ENCODE assay signal across 26 cellular contexts in genomic region chr4:133600008-133600407, GRCh38.
DNase-seq lines count a peak whose midpoint lies in the region; ATAC-seq, FAIRE-seq and TF ChIP-seq lines count a peak whose summit lies in the region.
"Had no signal": no experiment of that assay in that cellular context is flagged by ENCODE, and none has a peak within 500 bp of the region (broad histone marks: within the 10 kb centered on the region; RNA-seq: fewer than 3 reads in every experiment).

No MANE protein-coding gene starts in this region.

- H3F3A ChIP-seq in SK-N-SH (replicated peaks; ENCODE audit: insufficient read depth) = no peaks in the 10 kb centered on the region

- no peak for FAIRE-seq in H1 (lab: Jason Lieb, UNC)
- FAIRE-seq: GM19239 had no signal

- H3K27ac ChIP-seq in SK-N-SH (ENCODE audit: low read depth in 2 of 2, low read length in 1 of 2) (no peak overlapping the region), H1 (ENCODE audit: low read depth, low read length) (no peak overlapping the region)
- H3K27ac ChIP-seq: 22Rv1; BLaER1 treated with 17β-estradiol and CSF1 and Interleukin-3, amounts not matched to agents 10 nM and 100 nM; HL-60; RWPE1 had no signal

- H3K27me3 Mint-ChIP-seq in nephron progenitor cell (ENCODE audit: low read depth, poor library complexity) = no peaks in the 10 kb centered on the region
- H3K27me3 Mint-ChIP-seq: T-cell had no signal

- no peaks in the 10 kb centered on the region for H3K27me3 ChIP-seq in SK-N-SH (ENCODE audit: insufficient read depth)
- H3K27me3 ChIP-seq in H1 (replicated peaks in 1 of 4; ENCODE audit: control insufficient read depth in 3 of 4, extremely low read depth in 1 of 4, insufficient read depth in 3 of 4, low read length in 3 of 4) = no peaks in the 10 kb centered on the region
- H3K27me3 ChIP-seq: BLaER1 treated with 17β-estradiol and CSF1 and Interleukin-3, amounts not matched to agents 10 nM and 100 nM had no signal

- H3K23me2 ChIP-seq in H1 (ENCODE audit: low read depth, low read length) = no peaks in the 10 kb centered on the region

- peaks cover 12% of the 10 kb centered on the region for H3K4me1 Mint-ChIP-seq in nephron progenitor cell
- H3K4me1 Mint-ChIP-seq: T-cell had no signal

- H2AK5ac ChIP-seq in H1 (ENCODE audit: low read depth, low read length) = no peak overlapping the region

- no peaks in the 10 kb centered on the region; a peak in 1 of 4 replicates for H3K4me1 ChIP-seq in SK-N-SH (ENCODE audit: control insufficient read depth in 1 of 2, insufficient read depth in 2 of 2, low read depth in 1 of 2, low read length in 1 of 2)
- H3K4me1 ChIP-seq in H1 (replicated peaks in 1 of 4; ENCODE audit: control insufficient read depth in 3 of 4, insufficient read depth in 4 of 4, low read length in 3 of 4) = peaks cover 0 to 3% (median 0%) of the 10 kb centered on the region in 4 experiments; a peak in 1 of 7 replicates
- H3K4me1 ChIP-seq: BLaER1 treated with 17β-estradiol and CSF1 and Interleukin-3, amounts not matched to agents 10 nM and 100 nM had no signal

- H3K9me2 ChIP-seq in SK-N-SH = no peaks in the 10 kb centered on the region

- H3K9ac ChIP-seq in SK-N-SH (no peak overlapping the region), H1 (replicated peaks in 1 of 4; ENCODE audit: extremely low read depth in 1 of 4, low read depth in 3 of 4, low read length in 3 of 4) (no peak overlapping the region)
- H3K9ac ChIP-seq: BLaER1 treated with 17β-estradiol and CSF1 and Interleukin-3, amounts not matched to agents 10 nM and 100 nM had no signal

- no peak overlapping the region for H3K14ac ChIP-seq in H1 (ENCODE audit: insufficient read length)

- CTCF ChIA-PET in SK-N-SH (lab: Yijun Ruan, JAX) = no interaction called here
- CTCF ChIA-PET in H1 (lab: Charles Lee; ENCODE audit: partially characterized antibody) = no interaction called here

- no peak overlapping the region for H2BK120ac ChIP-seq in H1 (replicated peaks; ENCODE audit: low read depth, low read length)

- H3K79me2 ChIP-seq in SK-N-SH (ENCODE audit: insufficient read depth) (no peaks in the 10 kb centered on the region), H1 (ENCODE audit: control insufficient read depth in 1 of 2, insufficient read depth in 2 of 2, low read length in 2 of 2) (no peaks in the 10 kb centered on the region)

- no peak overlapping the region for H3K23ac ChIP-seq in H1 (ENCODE audit: insufficient read length)

- H2BK20ac ChIP-seq in H1 (ENCODE audit: low read length) = no peak overlapping the region

- H4K8ac ChIP-seq in H1 (ENCODE audit: extremely low read depth, insufficient read depth, low read length) = no peak overlapping the region

- no peaks in the 10 kb centered on the region for H3K36me3 Mint-ChIP-seq in nephron progenitor cell (ENCODE audit: low read depth)
- H3K36me3 Mint-ChIP-seq: CD8-positive, alpha-beta T cell; T-cell had no signal

- H3K36me3 ChIP-seq in SK-N-SH (replicated peaks in 1 of 2; ENCODE audit: control insufficient read depth in 1 of 2, insufficient read depth in 2 of 2, low read length in 1 of 2) (no peaks in the 10 kb centered on the region), H1 (ENCODE audit: control insufficient read depth in 2 of 4, insufficient read depth in 4 of 4, low read length in 3 of 4) (no peaks in the 10 kb centered on the region)
- H3K36me3 ChIP-seq: BLaER1 treated with 17β-estradiol and CSF1 and Interleukin-3, amounts not matched to agents 10 nM and 100 nM had no signal

- no peak overlapping the region for H2BK5ac ChIP-seq in H1 (ENCODE audit: low read depth, low read length)

- no peaks in the 10 kb centered on the region for H3K79me1 ChIP-seq in H1 (ENCODE audit: low read depth, low read length)

- H2BK15ac ChIP-seq in H1 (ENCODE audit: low read length) = no peak overlapping the region

- H4K5ac ChIP-seq in H1 (ENCODE audit: insufficient read length, low read depth, low read length) = no peak overlapping the region

- H3K56ac ChIP-seq in H1 (replicated peaks; ENCODE audit: insufficient read length, low read depth, low read length) = no peak overlapping the region

- H2BK12ac ChIP-seq in H1 (ENCODE audit: low read depth, low read length) = no peak overlapping the region

- H3K4me2 ChIP-seq in SK-N-SH = no peak overlapping the region
- H3K4me2 ChIP-seq in H1 (ENCODE audit: insufficient read depth in 1 of 2, low read depth in 2 of 2, low read length in 2 of 2) = no peak overlapping the region
- H3K4me2 ChIP-seq: BLaER1 treated with 17β-estradiol and CSF1 and Interleukin-3, amounts not matched to agents 10 nM and 100 nM had no signal

- TF ChIP-seq CTCF in SK-N-SH (IDR thresholded peaks at IDR 0.05) (no peak), H1 (IDR thresholded peaks at IDR 0.05; ENCODE audit: control extremely low read depth in 1 of 3, insufficient read depth in 1 of 3, low read depth in 1 of 3, low read length in 3 of 3) (no peak), nephron progenitor cell (IDR thresholded peaks at IDR 0.05) (no peak)

- 8% methylated on average over 2 of the region's 2 CpGs for whole genome bisulfite sequencing in SK-N-SH (ENCODE audit: low lambda C conversion rate)
- 88% methylated on average over 2 of the region's 2 CpGs; no CpG with 5 or more reads in 1 of the 2 experiments for whole genome bisulfite sequencing in H1 (ENCODE audit: extremely low coverage in 1 of 2, insufficient coverage in 1 of 2, insufficient read length in 1 of 2, insufficient replicate concordance in 2 of 2, low coverage in 1 of 2, low lambda C conversion rate in 2 of 2, missing lambda C conversion rate in 1 of 2), 2 experiments

- H3K27ac Mint-ChIP-seq in nephron progenitor cell = no peak overlapping the region
- H3K27ac Mint-ChIP-seq: CD8-positive, alpha-beta T cell; HFFc6; T-cell had no signal

- H3K18ac ChIP-seq in H1 (ENCODE audit: extremely low read depth, low read length) = no peak overlapping the region; the same call in 1 of the 2 replicates

- POLR2A ChIA-PET in SK-N-SH (lab: Yijun Ruan, JAX) = no interaction called here
- POLR2A ChIA-PET in H1 (lab: Charles Lee; ENCODE audit: partially characterized antibody) = no interaction called here

- no peaks in the 10 kb centered on the region for H4K20me1 ChIP-seq in SK-N-SH (ENCODE audit: insufficient read depth)
- H4K20me1 ChIP-seq in H1 (replicated peaks in 1 of 2; ENCODE audit: control insufficient read depth in 1 of 2, insufficient read depth in 2 of 2, low read length in 2 of 2) = no peaks in the 10 kb centered on the region
- H4K20me1 ChIP-seq: BLaER1 treated with 17β-estradiol and CSF1 and Interleukin-3, amounts not matched to agents 10 nM and 100 nM had no signal

- TF ChIP-seq EP300 in SK-N-SH (IDR thresholded peaks at IDR 0.05; ENCODE audit: borderline replicate concordance in 1 of 2, low read depth in 1 of 2, low read length in 1 of 2) (no peak), H1 (IDR thresholded peaks at IDR 0.05; ENCODE audit: borderline replicate concordance in 1 of 2, low read depth in 2 of 2, low read length in 2 of 2) (no peak)

- ATAC-seq in SK-N-SH treated with all-trans-retinoic acid at 6 μM for 48 hours (no peak), HG02798 (IDR thresholded peaks at IDR 0.05; ENCODE audit: poor library complexity, unreplicated experiment) (no peak)
- ATAC-seq: CD8-positive, alpha-beta T cell; T-cell had no signal

- TF ChIP-seq POLR2A in H1 (IDR thresholded peaks at IDR 0.05; ENCODE audit: control extremely low read depth in 1 of 2, low read depth in 2 of 2, low read length in 2 of 2) (no peak), erythroblast (IDR thresholded peaks at IDR 0.05; ENCODE audit: low read length) (no peak)

- DNase-seq in SK-N-SH (no peak), OCI-M2 (lab: John Stamatoyannopoulos, UW; ENCODE audit: unreplicated experiment) (peak; percentile 51), H1 (ENCODE audit: low read depth in 1 of 2, low spot score in 2 of 2) (no peak), NCI-H748 treated with DMSO at 0.1 percent for 48 hours (lab: John Stamatoyannopoulos, UW) (no peak), nephron progenitor cell (no peak), erythroblast (lab: John Stamatoyannopoulos, UW) (no peak)
- DNase-seq: Calu3; CD8-positive, alpha-beta T cell; DMS153; GDM1; H7; HFFc6; NCI-H1694; NCI-H2081; NCI-H2171; NCI-H345; NCI-H524; SIG-M5; T-cell had no signal

- no peak overlapping the region for H4K91ac ChIP-seq in H1 (replicated peaks; ENCODE audit: insufficient read length, low read length)

- no peak overlapping the region for H3K4ac ChIP-seq in H1 (replicated peaks; ENCODE audit: insufficient read length, low read depth, low read length)

- 0 out of 2 replicates have a peak overlapping the region, but pooled peaks have one; percentile 6 for H2AFZ ChIP-seq in SK-N-SH (ENCODE audit: low read depth)
- H2AFZ ChIP-seq in H1 (ENCODE audit: low read length) = peak overlapping the region; percentile 32; the same call in 1 of the 2 replicates

- H3K9me3 Mint-ChIP-seq in nephron progenitor cell = no peaks in the 10 kb centered on the region

- no peak overlapping the region for H3K4me3 ChIP-seq in SK-N-SH (ENCODE audit: low read depth in 2 of 2, low read length in 1 of 2)
- H3K4me3 ChIP-seq in H1 (ENCODE audit: extremely low read depth in 1 of 4, insufficient read depth in 2 of 4, low read depth in 3 of 4, low read length in 4 of 4) = no peak overlapping the region
- H3K4me3 ChIP-seq: BLaER1 treated with 17β-estradiol and CSF1 and Interleukin-3, amounts not matched to agents 10 nM and 100 nM had no signal

- no peak overlapping the region for H3K4me3 Mint-ChIP-seq in nephron progenitor cell
- H3K4me3 Mint-ChIP-seq: CD8-positive, alpha-beta T cell; HFFc6; T-cell had no signal

- TF ChIP-seq RAD21 in SK-N-SH (IDR thresholded peaks at IDR 0.05; ENCODE audit: low read length) (no peak), H1 (IDR thresholded peaks at IDR 0.05 in 1 of 2, conservative IDR thresholded peaks at IDR 0.05 in 1 of 2; ENCODE audit: low read depth in 2 of 2, low read length in 2 of 2) (no peak)

- H3K9me3 ChIP-seq in SK-N-SH (no peaks in the 10 kb centered on the region), H1 (ENCODE audit: insufficient read depth in 2 of 2, low read depth in 1 of 2, low read length in 1 of 2) (no peaks in the 10 kb centered on the region)
- H3K9me3 ChIP-seq: BLaER1 treated with 17β-estradiol and CSF1 and Interleukin-3, amounts not matched to agents 10 nM and 100 nM had no signal

TF ChIP-seq in SK-N-SH, 30 proteins besides CTCF, POLR2A, EP300 and RAD21:
- TF ChIP-seq RFX5 (IDR thresholded peaks at IDR 0.05; ENCODE audit: low read length) = no peak
- no peak for TF ChIP-seq GABPA (IDR thresholded peaks at IDR 0.05; ENCODE audit: low read depth)
TF ChIP-seq in SK-N-SH: peak in this region for 0.

TF ChIP-seq in SK-N-SH treated with all-trans-retinoic acid at 6 μM for 48 hours, 23 proteins besides CTCF, POLR2A, EP300 and RAD21 (continues in another document):
- TF ChIP-seq ZNF565 (CRISPR knock-in tag; conservative IDR thresholded peaks at IDR 0.05; ENCODE audit: low read depth) (no peak), ISL1 (CRISPR knock-in tag; IDR thresholded peaks at IDR 0.05) (no peak), ARNTL (CRISPR knock-in tag; IDR thresholded peaks at IDR 0.05; ENCODE audit: borderline replicate concordance, low read depth) (no peak), SNAI2 (CRISPR knock-in tag; IDR thresholded peaks at IDR 0.05) (no peak)
